In the genomic region with DNA sequence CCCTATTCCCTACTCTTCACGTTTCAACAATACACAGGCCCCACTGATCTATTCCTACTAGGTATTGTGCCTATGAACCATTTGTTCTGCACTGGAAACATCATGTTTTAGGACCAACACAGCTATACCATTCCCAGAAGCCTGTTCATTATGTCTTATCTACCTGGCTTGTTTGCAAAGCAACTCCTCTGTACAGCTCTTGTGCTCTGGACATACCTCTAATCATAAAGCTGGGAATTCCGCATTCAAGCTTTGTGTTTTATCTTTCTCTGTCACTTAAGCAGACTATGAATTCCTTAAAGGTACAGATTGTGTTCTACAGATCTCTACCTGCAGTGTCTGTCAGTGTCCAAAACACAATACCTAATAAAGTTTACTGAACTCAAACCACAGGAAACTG, we compare ENCODE assay signal across 21 cellular contexts.
"Had no signal": no experiment of that assay in that cellular context is flagged by ENCODE, and none has a peak within 500 bp of the region (broad histone marks: within the 10 kb centered on the region; RNA-seq: fewer than 3 reads in every experiment).

No MANE protein-coding gene starts in this region.

- H3K9me3 ChIP-seq: colonic mucosa, tibial nerve had no signal

- H3K27ac Mint-ChIP-seq: activated naive CD8-positive, alpha-beta T cell; activated T-helper 2 cell treated with anti-CD3 and anti-CD28 coated beads, Interferon-gamma antibody, Interleukin-2, Interleukin-4, amounts not matched to agents 10 μg/mL and 5 μg/mL and 100 μg/mL, durations not matched to agents 14 hours and 24 hours and 36 hours had no signal

- H3K9me3 Mint-ChIP-seq: activated T-helper 2 cell treated with anti-CD3 and anti-CD28 coated beads, Interferon-gamma antibody, Interleukin-2, Interleukin-4, amounts not matched to agents 10 μg/mL and 5 μg/mL and 100 μg/mL, durations not matched to agents 14 hours and 24 hours and 36 hours; naive thymus-derived CD4-positive, alpha-beta T cell; neural crest cell had no signal

- H3K4me3 ChIP-seq: colonic mucosa, tibial nerve had no signal

- H3K36me3 ChIP-seq: colonic mucosa had no signal

- H3K4me1 Mint-ChIP-seq: neural crest cell had no signal

- ATAC-seq: left ventricle myocardium superior; naive thymus-derived CD4-positive, alpha-beta T cell; right cardiac atrium had no signal

- H3K27ac ChIP-seq: colonic mucosa, tibial nerve had no signal

- H3K27me3 ChIP-seq: colonic mucosa, tibial nerve had no signal

- FAIRE-seq: frontal cortex had no signal

- H3K27me3 Mint-ChIP-seq: activated naive CD8-positive, alpha-beta T cell; naive thymus-derived CD4-positive, alpha-beta T cell had no signal

- H3K4me3 Mint-ChIP-seq: activated naive CD8-positive, alpha-beta T cell; naive thymus-derived CD4-positive, alpha-beta T cell; neural crest cell had no signal

- H3K4me1 ChIP-seq: colonic mucosa, tibial nerve had no signal

- DNase-seq: activated CD4-positive, alpha-beta T cell treated with anti-CD3 and anti-CD28 coated beads for 4 hours; activated CD4-positive, alpha-beta T cell treated with anti-CD3 and anti-CD28 coated beads, Interleukin-2, amount 50 U/mL, for 4 hours; activated CD8-positive, alpha-beta memory T cell treated with anti-CD3 and anti-CD28 coated beads, Interleukin-2, amount 50 U/mL, for 4 hours; activated T-cell treated with anti-CD3 and anti-CD28 coated beads, Interleukin-2, amount 50 U/mL, for 1 hour; anterior cingulate cortex; cerebellar nuclear complex; colonic mucosa; effector CD8-positive, alpha-beta T cell; islet precursor cell; left ventricle myocardium superior; midbrain; naive thymus-derived CD4-positive, alpha-beta T cell; occipital lobe; right cardiac atrium; stimulated activated CD4-positive, alpha-beta T cell treated with anti-CD3 and anti-CD28 coated beads, Interleukin-15, amount 100 ng/mL, for 24 hours; stimulated activated naive CD4-positive, alpha-beta T cell treated with Interleukin-2 at 50 U/mL for 16 hours had no signal
